20 cellular contexts compared by ENCODE assay signal in genomic region chr2:236755278-236755840, GRCh38.
A peak's percentile ranks its signal among the peaks of the same experiment; 100 is the strongest.
DNase-seq lines count a peak whose midpoint lies in the region; ATAC-seq and TF ChIP-seq lines count a peak whose summit lies in the region.
"Had no signal": no experiment of that assay in that cellular context is flagged by ENCODE, and none has a peak within 500 bp of the region (broad histone marks: within the 10 kb centered on the region; RNA-seq: fewer than 3 reads in every experiment).

No MANE protein-coding gene starts in this region.

- H3K4me3 Mint-ChIP-seq in endodermal cell, result no peak overlapping the region
- H3K4me3 Mint-ChIP-seq: CD8-positive, alpha-beta T cell had no signal

- no peaks in the 10 kb centered on the region for H3K36me3 ChIP-seq in BLaER1 treated with 17β-estradiol and CSF1 and Interleukin-3, amounts not matched to agents 10 nM and 100 nM
- no peaks in the 10 kb centered on the region for H3K36me3 ChIP-seq in endodermal cell (ENCODE audit: control insufficient read depth, insufficient read depth, low read length)
- H3K36me3 ChIP-seq: MG63 had no signal

- H3K4me2 ChIP-seq in BLaER1 treated with 17β-estradiol and CSF1 and Interleukin-3, amounts not matched to agents 10 nM and 100 nM, result peak overlapping the region in 10 of 11 experiments; percentile 8 to 96 (median 91); a peak in 20 of 22 replicates
- H3K4me2 ChIP-seq: SK-N-SH had no signal

- 0 out of 22 replicates have a peak overlapping the region, but pooled peaks of 1 of the 11 experiments have one; percentile 6 for H3K9ac ChIP-seq in BLaER1 treated with 17β-estradiol and CSF1 and Interleukin-3, amounts not matched to agents 10 nM and 100 nM
- H3K9ac ChIP-seq in endodermal cell (ENCODE audit: extremely low read depth, low read length, poor library complexity, severe bottlenecking), result no peak overlapping the region
- H3K9ac ChIP-seq: SK-N-SH had no signal

- ATAC-seq in sciatic nerve (peak; percentile 40), HG03025 (IDR thresholded peaks at IDR 0.05; ENCODE audit: low FRiP score, unreplicated experiment) (no peak), GM18502 (IDR thresholded peaks at IDR 0.05; ENCODE audit: poor library complexity, unreplicated experiment) (no peak)
- ATAC-seq: CD8-positive, alpha-beta T cell; Panc1 had no signal

- H3K27me3 ChIP-seq in BLaER1 treated with 17β-estradiol and CSF1 and Interleukin-3, amounts not matched to agents 10 nM and 100 nM, result no peaks in the 10 kb centered on the region
- no peaks in the 10 kb centered on the region for H3K27me3 ChIP-seq in endodermal cell (ENCODE audit: control insufficient read depth, insufficient read depth, low read length, poor library complexity, severe bottlenecking)
- H3K27me3 ChIP-seq: MG63 had no signal

- no peak overlapping the region for H3K4me3 ChIP-seq in BLaER1 treated with 17β-estradiol and CSF1 and Interleukin-3, amounts not matched to agents 10 nM and 100 nM
- no peak overlapping the region for H3K4me3 ChIP-seq in endodermal cell (ENCODE audit: low read length)
- H3K4me3 ChIP-seq: MG63 had no signal

- intact Hi-C loops in sciatic nerve (cut with DNase I), result no loop called here

- WGBS in endodermal cell (ENCODE audit: insufficient coverage in 1 of 2, insufficient read length in 1 of 2), 2 experiments, result 87 to 100% methylated on average over 3 to 5 of the region's 5 CpGs

- TF ChIP-seq CTCF in endodermal cell (conservative IDR thresholded peaks at IDR 0.05), result no peak

- H3K9me3 ChIP-seq in BLaER1 treated with 17β-estradiol and CSF1 and Interleukin-3, amounts not matched to agents 10 nM and 100 nM (replicated peaks in 1 of 11), result peaks cover 0 to 13% (median 3%) of the 10 kb centered on the region in 11 experiments; a peak in 5 of 22 replicates
- no peaks in the 10 kb centered on the region for H3K9me3 ChIP-seq in endodermal cell (ENCODE audit: control insufficient read depth, low read length)
- H3K9me3 ChIP-seq: MG63, SK-N-SH had no signal

- H3K27ac ChIP-seq in BLaER1 treated with 17β-estradiol and CSF1 and Interleukin-3, amounts not matched to agents 10 nM and 100 nM, result peak overlapping the region in 8 of 11 experiments; percentile 88 to 96 (median 92); a peak in 13 of 22 replicates
- no peak overlapping the region for H3K27ac ChIP-seq in endodermal cell (ENCODE audit: low read depth, low read length)

- H4K20me1 ChIP-seq in BLaER1 treated with 17β-estradiol and CSF1 and Interleukin-3, amounts not matched to agents 10 nM and 100 nM, result no peaks in the 10 kb centered on the region

- peak; percentile 41 for DNase-seq in NCI-H446 treated with DMSO at 0.1 percent for 48 hours (lab: John Stamatoyannopoulos, UW)
- no peak for DNase-seq in endodermal cell
- DNase-seq in sciatic nerve (ENCODE audit: low spot score), result no peak
- no peak for DNase-seq in HK-2 (ENCODE audit: unreplicated experiment)
- DNase-seq in stimulated activated naive CD4-positive, alpha-beta T cell treated with Interleukin-2 at 50 U/mL for 16 hours (lab: John Stamatoyannopoulos, UW), result no peak
- DNase-seq: CD8-positive, alpha-beta T cell; Kasumi-1; MG63; NCI-H1436; NCI-H1930; NCI-H226; NCI-H524; NCI-H774; NK-92 treated with Interleukin-12 subunit alpha and Interleukin-12 subunit beta, amount 100 ng/mL, for 24 hours; SIG-M5; SK-N-SH had no signal

- peaks cover 7% of the 10 kb centered on the region for H3K27me3 Mint-ChIP-seq in endodermal cell (ENCODE audit: insufficient read depth)

- H3K9me3 Mint-ChIP-seq in endodermal cell, result no peaks in the 10 kb centered on the region
- H3K9me3 Mint-ChIP-seq: CD8-positive, alpha-beta T cell had no signal

- peaks cover 43% of the 10 kb centered on the region for H3K4me1 Mint-ChIP-seq in endodermal cell

- H3K4me1 ChIP-seq in BLaER1 treated with 17β-estradiol and CSF1 and Interleukin-3, amounts not matched to agents 10 nM and 100 nM, result peaks cover 49 to 62% (median 58%) of the 10 kb centered on the region in 10 experiments
- peaks cover 11% of the 10 kb centered on the region for H3K4me1 ChIP-seq in endodermal cell (ENCODE audit: control insufficient read depth, insufficient read depth, low read length)

- H3K36me3 Mint-ChIP-seq in endodermal cell (ENCODE audit: low read depth), result no peaks in the 10 kb centered on the region
- H3K36me3 Mint-ChIP-seq: CD8-positive, alpha-beta T cell had no signal

- peak overlapping the region; percentile 71 for H3K27ac Mint-ChIP-seq in endodermal cell
- H3K27ac Mint-ChIP-seq: CD8-positive, alpha-beta T cell had no signal
